ENCODE assay signal across 13 cellular contexts in genomic region chr18:3972291-3972985, GRCh38.
DNase-seq lines count a peak whose midpoint lies in the region; ATAC-seq and TF ChIP-seq lines count a peak whose summit lies in the region.
"Had no signal": no experiment of that assay in that cellular context is flagged by ENCODE, and none has a peak within 500 bp of the region (broad histone marks: within the 10 kb centered on the region; RNA-seq: fewer than 3 reads in every experiment).

No MANE protein-coding gene starts in this region.

- H4K20me1 ChIP-seq in hepatocyte (ENCODE audit: insufficient read depth, poor library complexity, severe bottlenecking), result no peaks in the 10 kb centered on the region

- no peaks in the 10 kb centered on the region for H3K27me3 ChIP-seq in RWPE2 (ENCODE audit: insufficient read depth, poor library complexity, severe bottlenecking)
- H3K27me3 ChIP-seq in hepatocyte, result no peaks in the 10 kb centered on the region

- H2AFZ ChIP-seq in hepatocyte, result no peak overlapping the region

- ATAC-seq in RWPE2 (ENCODE audit: low read depth) (peak; percentile 40; the same call in 1 of the 3 replicates), HG03439 (IDR thresholded peaks at IDR 0.05; ENCODE audit: unreplicated experiment) (no peak), GM19455 (IDR thresholded peaks at IDR 0.05; ENCODE audit: unreplicated experiment) (no peak)
- ATAC-seq: left ventricle myocardium superior had no signal

- CTCF ChIA-PET in HEK293 (lab: Yijun Ruan, JAX), result interaction anchor here (0.6 to 1.5 kb wide), 3 partner anchors 13 to 266 kb away, joined by 3 to 8 read pairs (median 8); no protein-coding TSS in a partner anchor

- 90% methylated on average over 6 of the region's 6 CpGs for WGBS in hepatocyte (ENCODE audit: low lambda C conversion rate, missing lambda C conversion rate)

- H3K9me3 ChIP-seq in HEK293 (ENCODE audit: control insufficient read depth, insufficient read depth, low read depth, low read length) (no peaks in the 10 kb centered on the region), RWPE2 (ENCODE audit: severe bottlenecking) (no peaks in the 10 kb centered on the region), hepatocyte (ENCODE audit: low read depth) (no peaks in the 10 kb centered on the region)

- peaks cover 6% of the 10 kb centered on the region for H3K4me1 ChIP-seq in HEK293 (ENCODE audit: control insufficient read depth, insufficient read depth, low read length)
- no peaks in the 10 kb centered on the region for H3K4me1 ChIP-seq in RWPE2 (ENCODE audit: insufficient read depth, poor library complexity, severe bottlenecking)
- H3K4me1 ChIP-seq in hepatocyte (ENCODE audit: insufficient read depth), result no peaks in the 10 kb centered on the region

- H3K4me3 ChIP-seq in HEK293 (ENCODE audit: low read depth, low read length) (no peak overlapping the region), RWPE2 (ENCODE audit: severe bottlenecking) (no peak overlapping the region), hepatocyte (no peak overlapping the region)

- H3K9me2 ChIP-seq in hepatocyte (replicated peaks; ENCODE audit: insufficient read depth), result no peaks in the 10 kb centered on the region

- POLR2A ChIA-PET in HEK293 (lab: Yijun Ruan, JAX), result no interaction called here

- TF ChIP-seq CTCF in HEK293 (tag by site-specific recombination; IDR thresholded peaks at IDR 0.05) (no peak), RWPE2 (IDR thresholded peaks at IDR 0.05; ENCODE audit: poor library complexity, severe bottlenecking) (no peak), hepatocyte (IDR thresholded peaks at IDR 0.05; ENCODE audit: poor library complexity) (no peak)

- H3K4me2 ChIP-seq in hepatocyte, result no peak overlapping the region

- H3K36me3 ChIP-seq in HEK293 (ENCODE audit: control insufficient read depth in 2 of 2, insufficient read depth in 1 of 2, low read length in 2 of 2), result no peaks in the 10 kb centered on the region
- no peaks in the 10 kb centered on the region for H3K36me3 ChIP-seq in RWPE2 (ENCODE audit: low read depth)
- H3K36me3 ChIP-seq in hepatocyte (replicated peaks; ENCODE audit: insufficient read depth, low read depth), result no peaks in the 10 kb centered on the region

- no peak overlapping the region for H3K27ac ChIP-seq in HEK293 (ENCODE audit: extremely low read depth, low read depth, low read length)
- H3K27ac ChIP-seq in RWPE2 (ENCODE audit: poor library complexity, severe bottlenecking), result no peak overlapping the region
- H3K27ac ChIP-seq in hepatocyte, result no peak overlapping the region
- H3K27ac ChIP-seq: C4-2B had no signal

- DNase-seq in DMS 273 treated with DMSO at 0.1 percent for 48 hours (lab: John Stamatoyannopoulos, UW) (peak; percentile 75), RWPE2 (ENCODE audit: low spot score) (no peak), iPS DF 19.7 (ENCODE audit: low read depth, low spot score) (peak; percentile 61), COLO668 (lab: John Stamatoyannopoulos, UW; ENCODE audit: unreplicated experiment) (no peak), hepatocyte (ENCODE audit: low spot score) (no peak)
- DNase-seq: ACHN, amniotic stem cell, left ventricle myocardium superior, NCI-H1105 had no signal

- H3K79me2 ChIP-seq in hepatocyte, result no peaks in the 10 kb centered on the region

TF ChIP-seq in HEK293, 187 proteins besides CTCF, POLR2A, EP300 and RAD21:
- no peak for TF ChIP-seq ZNF776 (tag by site-specific recombination; IDR thresholded peaks at IDR 0.05; ENCODE audit: borderline replicate concordance)
- TF ChIP-seq ZNF792 (tag by site-specific recombination; IDR thresholded peaks at IDR 0.05), result 0 out of 2 replicates have a peak, but pooled peaks have one; percentile 69

Comparison
In these comparisons a context has a peak if more than half of its experiments do, and no peak if none do; other contexts are left out.
1. DNase-seq: peak in DMS 273 treated with DMSO at 0.1 percent for 48 hours (single experiment) and iPS DF 19.7 (single experiment); none in RWPE2 (single experiment), COLO668 (single experiment) and hepatocyte (single experiment).